8 cellular contexts compared by ENCODE assay signal in the genomic region with DNA sequence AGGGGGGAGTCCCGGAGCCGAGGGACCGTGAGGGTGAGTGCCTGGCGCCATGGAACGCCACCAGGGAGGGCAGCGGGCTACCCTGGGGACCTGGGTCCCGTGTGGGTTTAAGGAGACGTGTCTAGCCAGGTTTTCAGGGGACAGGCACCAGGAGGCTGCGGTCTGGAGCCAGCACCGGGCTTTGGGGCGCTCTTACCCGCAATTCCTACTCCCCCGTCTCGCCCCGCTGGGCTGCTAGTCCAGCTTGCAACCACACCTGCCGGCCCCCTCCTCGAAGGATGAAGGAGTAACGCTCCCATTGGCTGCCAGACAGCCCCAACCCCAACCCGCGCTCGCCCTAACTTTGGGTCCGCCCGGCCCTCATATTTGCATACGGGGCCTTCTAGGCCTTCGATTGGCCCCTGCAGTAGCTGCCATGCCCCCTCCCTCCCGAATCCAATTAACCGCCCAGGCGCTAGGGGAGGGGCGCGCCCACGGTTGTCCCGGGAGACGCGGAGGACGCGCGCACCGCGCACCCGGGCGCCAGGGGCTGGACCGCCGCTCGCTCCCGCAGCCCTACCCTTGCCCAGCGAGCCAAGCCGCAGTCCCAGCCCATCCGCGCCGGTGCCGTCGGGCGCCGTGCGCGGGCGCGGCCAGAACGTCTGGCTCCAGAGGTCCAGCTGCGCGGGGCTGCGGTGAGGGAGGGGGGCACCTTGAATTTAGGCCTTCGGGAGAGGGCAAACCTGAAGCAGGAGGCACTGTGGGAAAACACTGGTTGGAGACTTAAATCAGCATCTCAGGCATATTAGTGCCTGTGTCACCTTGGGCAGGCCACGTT. TPM values are rescaled to one million over a fixed set of nuclear protein-coding genes. Genes with fewer than 3 reads are reported as not detected.
DNase-seq lines count a peak whose midpoint lies in the region; ATAC-seq, FAIRE-seq and TF ChIP-seq lines count a peak whose summit lies in the region.

Gene TTLL6, minus strand, starts transcription at position 456 of the 817 bp plus-strand sequence. Its CDS starts 157 bp downstream, at position 299.

- H3K4me3 Mint-ChIP-seq in astrocyte (ENCODE audit: unreplicated experiment): peak within 1 kb of the TSS; percentile 75

- POLR2A ChIA-PET in HCT116 (lab: Charles Lee): interaction anchor here (0.6 to 1.4 kb wide), 7 partner anchors 12 to 781 kb away, joined by 3 to 8 read pairs (median 4); partner anchors contain the start of gene ATP5MC1

- peak within 1 kb of the TSS; percentile 41 to 59 for H3K4me3 ChIP-seq in HCT116 (replicated peaks in 1 of 2; ENCODE audit: low read depth in 1 of 2, low read length in 2 of 2)
- H3K4me3 ChIP-seq in astrocyte (ENCODE audit: insufficient read depth, low read depth, low read length): peak within 1 kb of the TSS; percentile 53

- H3K27me3 Mint-ChIP-seq in astrocyte (ENCODE audit: low read depth, unreplicated experiment): peaks cover 55% of the 10 kb centered on the region

- peak within 1 kb of the TSS; percentile 41 for H3K9ac ChIP-seq in HCT116 (ENCODE audit: low read length)
- H3K9ac ChIP-seq in astrocyte (ENCODE audit: low read length): peak within 1 kb of the TSS; percentile 54

- H3K9me2 ChIP-seq in HCT116 (ENCODE audit: insufficient read depth): no peaks in the 10 kb centered on the region

- no peaks in the 10 kb centered on the region for H3K36me3 Mint-ChIP-seq in astrocyte (ENCODE audit: low read depth, unreplicated experiment)

- H3K4me1 ChIP-seq in HCT116 (ENCODE audit: control insufficient read depth in 1 of 2, insufficient read depth in 2 of 2, low read length in 2 of 2) (peaks cover 9 to 17% of the 10 kb centered on the region in 2 experiments), astrocyte (ENCODE audit: insufficient read depth, low read length) (peaks cover 4% of the 10 kb centered on the region)

- H3K4me2 ChIP-seq in HCT116 (ENCODE audit: low read length) (peak within 1 kb of the TSS; percentile 95), astrocyte (ENCODE audit: low read length) (peak within 1 kb of the TSS; percentile 93)

- H3K79me2 ChIP-seq in HCT116 (ENCODE audit: insufficient read depth, low read length) (no peaks in the 10 kb centered on the region), astrocyte (ENCODE audit: insufficient read depth, low read length) (no peaks in the 10 kb centered on the region)

- H3K36me3 ChIP-seq in HCT116 (ENCODE audit: control insufficient read depth in 1 of 2, insufficient read depth in 2 of 2, low read length in 2 of 2): no peaks in the 10 kb centered on the region
- no peaks in the 10 kb centered on the region for H3K36me3 ChIP-seq in astrocyte (ENCODE audit: insufficient read depth, low read length)

- peak; percentile 97 for DNase-seq in Caki2 (ENCODE audit: low read depth)
- peak; percentile 89 for DNase-seq in HCT116 (ENCODE audit: low read depth, low spot score)
- DNase-seq in NCI-H146 treated with DMSO at 0.1 percent for 48 hours (lab: John Stamatoyannopoulos, UW; ENCODE audit: unreplicated experiment): peak; percentile 88
- DNase-seq in T-helper 22 cell (ENCODE audit: low read depth): peak; percentile 87
- DNase-seq in astrocyte (ENCODE audit: low read depth): peak; percentile 70
- peak; percentile 35 to 55 for DNase-seq in hippocampal formation (lab: John Stamatoyannopoulos, UW)
- DNase-seq in retina: peak; percentile 91

- no peaks in the 10 kb centered on the region for H3K9me3 Mint-ChIP-seq in astrocyte (ENCODE audit: unreplicated experiment)

- no peak for TF ChIP-seq RAD21 in HCT116 (IDR thresholded peaks at IDR 0.05; ENCODE audit: low read depth)

- ATAC-seq in HCT116 (peak; percentile 98), HG03442 (IDR thresholded peaks at IDR 0.05; ENCODE audit: unreplicated experiment) (no peak)

- intact Hi-C loops in HCT116 (cut with micrococcal nuclease): no loop called here

- BruUV-seq in HCT116 (replicated peaks; lab: Mats Ljungman, UMichigan): no TSS peak

- no peak for TF ChIP-seq POLR2A in HCT116 (IDR thresholded peaks at IDR 0.05; ENCODE audit: borderline replicate concordance, extremely low read depth, insufficient read depth, insufficient read length)

- no peaks in the 10 kb centered on the region for H4K20me1 ChIP-seq in HCT116 (ENCODE audit: insufficient read depth)
- H4K20me1 ChIP-seq in astrocyte (ENCODE audit: insufficient read depth, low read length): no peaks in the 10 kb centered on the region

- RAD21 ChIA-PET in HCT116 (lab: Charles Lee; ENCODE audit: low non-redundant PET in 1 of 2, low total read pairs in 2 of 2, uncharacterized antibody in 2 of 2, unreplicated experiment in 2 of 2): interaction anchor here (0.5 to 1.6 kb wide), 3 partner anchors 62 to 67 kb away, joined by 4 to 11 read pairs (median 6); no protein-coding TSS in a partner anchor

- in situ Hi-C loops in Caki2 (cut with HindIII; ENCODE audit: low pct_unique_long_range_greater_than_20kb, low sequenced_read_pairs): loop anchor here (10.0 kb wide), 1 partner anchor 68 kb away; no protein-coding TSS in a partner anchor

- H3K27me3 ChIP-seq in HCT116 (ENCODE audit: insufficient read depth, low read length) (no peaks in the 10 kb centered on the region), astrocyte (ENCODE audit: insufficient read depth, low read length) (peaks cover 33% of the 10 kb centered on the region)

- no peak within 1 kb of the TSS; the same call in 1 of the 2 replicates for H3K27ac ChIP-seq in HCT116 (ENCODE audit: low read depth, low read length)
- no peak within 1 kb of the TSS for H3K27ac ChIP-seq in astrocyte (ENCODE audit: low read depth, low read length)

- H2AFZ ChIP-seq in HCT116 (ENCODE audit: low read depth, low read length, poor library complexity, severe bottlenecking) (peak within 1 kb of the TSS; percentile 88), astrocyte (ENCODE audit: low read depth, low read length) (peak within 1 kb of the TSS; percentile 79)

- no peak for FAIRE-seq in astrocyte (lab: Jason Lieb, UNC)

- no peaks in the 10 kb centered on the region for H3K4me1 Mint-ChIP-seq in astrocyte (ENCODE audit: low read depth, unreplicated experiment)

- H3K27ac Mint-ChIP-seq in astrocyte (ENCODE audit: unreplicated experiment): no peak within 1 kb of the TSS

- H3K9me3 ChIP-seq in HCT116 (ENCODE audit: control insufficient read depth in 1 of 2, insufficient read depth in 1 of 2, low read depth in 1 of 2, low read length in 2 of 2): no peaks in the 10 kb centered on the region
- no peaks in the 10 kb centered on the region for H3K9me3 ChIP-seq in astrocyte (ENCODE audit: insufficient read depth, low read depth, low read length)

- CTCF ChIA-PET in HCT116 (lab: Charles Lee): interaction anchor here (0.7 to 8.3 kb wide), 14 partner anchors 12 to 219 kb away, joined by 3 to 237 read pairs (median 4); partner anchors contain the start of gene ATP5MC1

- TF ChIP-seq CTCF in HCT116 (IDR thresholded peaks at IDR 0.05 in 2 of 3, conservative IDR thresholded peaks at IDR 0.05 in 1 of 3; ENCODE audit: borderline replicate concordance in 1 of 3, insufficient read depth in 1 of 3, low read depth in 2 of 3, low read length in 2 of 3): no peak
- no peak for TF ChIP-seq CTCF in astrocyte (IDR thresholded peaks at IDR 0.05; ENCODE audit: insufficient read depth, low read depth, low read length)

TF ChIP-seq in HCT116, 20 proteins besides CTCF, POLR2A, EP300 and RAD21:
- TF ChIP-seq ZFX (IDR thresholded peaks at IDR 0.05) (peak; percentile 5; the same call in 1 of the 2 replicates), EZH2 (IDR thresholded peaks at IDR 0.05) (no peak), POLR2AphosphoS5 (IDR thresholded peaks at IDR 0.05; ENCODE audit: low read depth, low read length) (no peak)

RNA-seq across cellular contexts. Expression of gene TTLL6, which starts in this region (rescaled TPM):
- 0.34 TPM in 1 of 2 replicates, not detected in the other for total RNA-seq in Caki2 (2014; rRNA removed; shearing (Covaris generic); ENCODE audit: low replicate concordance)
- total RNA-seq in HCT116 (2021; ENCODE audit: unreplicated experiment): 0.79 TPM
- polyA plus RNA-seq in HCT116 (2012): 0.45 and 0.86 TPM in 2 replicates
- not detected in 2 replicates for total RNA-seq in astrocyte

Comparison
In these comparisons a context has a peak if more than half of its experiments do, and no peak if none do; other contexts are left out.
1. Peak in DNase-seq in Caki2; RNA of the gene not detected or under 1 TPM.
2. Peak in DNase-seq, ATAC-seq, H3K4me3 ChIP-seq, H3K9ac ChIP-seq and H3K4me2 ChIP-seq in HCT116; RNA of the gene not detected or under 1 TPM.
3. Peak in DNase-seq, H3K4me3 ChIP-seq, H3K9ac ChIP-seq and H3K4me2 ChIP-seq in astrocyte; RNA of the gene not detected or under 1 TPM.
4. DNase-seq: peak in every context shown above with its lines; median percentile 97 in Caki2; 91 in retina; 89 in HCT116; 88 in NCI-H146 treated with DMSO at 0.1 percent for 48 hours; 87 in T-helper 22 cell; 70 in astrocyte; 45 in hippocampal formation.